13 cellular contexts compared by ENCODE assay signal in genomic region chr2:43057742-43058706, GRCh38.
DNase-seq lines count a peak whose midpoint lies in the region; ATAC-seq and TF ChIP-seq lines count a peak whose summit lies in the region.
"Had no signal": no experiment of that assay in that cellular context is flagged by ENCODE, and none has a peak within 500 bp of the region (broad histone marks: within the 10 kb centered on the region; RNA-seq: fewer than 3 reads in every experiment).

No MANE protein-coding gene starts in this region.

- H3K4me2 ChIP-seq in H9 (ENCODE audit: insufficient read depth, insufficient read length, low read length) (no peak overlapping the region), osteoblast (ENCODE audit: insufficient read depth, low read length) (no peak overlapping the region)

- H3K4ac ChIP-seq in H9 (ENCODE audit: low read depth, low read length) = no peak overlapping the region

- no peak overlapping the region for H3K14ac ChIP-seq in H9 (ENCODE audit: insufficient read depth, low read length)

- H2AK5ac ChIP-seq in H9 (ENCODE audit: insufficient read length, low read length) = no peak overlapping the region

- peak overlapping the region in 2 of 3 experiments; percentile 16 to 24; a peak in 3 of 7 replicates for H3K27ac Mint-ChIP-seq in H9
- peak overlapping the region; percentile 84 to 92 for H3K27ac Mint-ChIP-seq in effector memory CD8-positive, alpha-beta T cell
- H3K27ac Mint-ChIP-seq: activated B cell treated with CpG ODN at 0.5 μM for 24 hours had no signal

- peaks cover 3 to 5% (median 5%) of the 10 kb centered on the region in 3 experiments; a peak in 6 of 7 replicates for H3K36me3 Mint-ChIP-seq in H9 (ENCODE audit: insufficient read depth in 1 of 3, low read depth in 3 of 3)
- H3K36me3 Mint-ChIP-seq in effector memory CD8-positive, alpha-beta T cell (ENCODE audit: insufficient read depth) = peaks cover 9% of the 10 kb centered on the region

- no peak overlapping the region for H2AFZ ChIP-seq in H9 (ENCODE audit: low read length)
- no peak overlapping the region for H2AFZ ChIP-seq in osteoblast (ENCODE audit: low read length)

- H2BK20ac ChIP-seq in H9 (ENCODE audit: low read depth, low read length, poor library complexity, severe bottlenecking) = no peak overlapping the region

- no peak overlapping the region for H3K56ac ChIP-seq in H9 (ENCODE audit: insufficient read length, low read depth, low read length)

- no peak overlapping the region for H2BK12ac ChIP-seq in H9 (ENCODE audit: insufficient read length, low read depth, low read length)

- no peak overlapping the region for H3K18ac ChIP-seq in H9 (ENCODE audit: insufficient read length, low read depth, low read length)

- no peak overlapping the region for H2BK5ac ChIP-seq in H9 (ENCODE audit: insufficient read length, low read length)

- no peak overlapping the region for H3K23ac ChIP-seq in H9 (ENCODE audit: insufficient read length, low read depth, low read length)

- H4K8ac ChIP-seq in H9 (replicated peaks; ENCODE audit: insufficient read length, low read depth, low read length) = no peak overlapping the region

- H3K9me3 Mint-ChIP-seq in H9 = peaks cover 5 to 12% of the 10 kb centered on the region in 2 experiments
- no peaks in the 10 kb centered on the region for H3K9me3 Mint-ChIP-seq in effector memory CD8-positive, alpha-beta T cell

- H3T11ph ChIP-seq in H9 (ENCODE audit: low read length) = no peak overlapping the region

- no peak overlapping the region for H4K5ac ChIP-seq in H9 (ENCODE audit: insufficient read length, low read depth, low read length)

- H3K4me3 ChIP-seq in osteoblast (ENCODE audit: insufficient read depth, low read length) = no peak overlapping the region
- no peak overlapping the region for H3K4me3 ChIP-seq in uterus
- H3K4me3 ChIP-seq: transverse colon had no signal

- H3K23me2 ChIP-seq in H9 (ENCODE audit: insufficient read length, low read depth, low read length, poor library complexity, severe bottlenecking) = no peaks in the 10 kb centered on the region

- no peaks in the 10 kb centered on the region for H3K79me2 ChIP-seq in H9 (ENCODE audit: insufficient read depth, low read length)
- no peaks in the 10 kb centered on the region for H3K79me2 ChIP-seq in osteoblast (ENCODE audit: insufficient read depth, low read length)

- no CpG with 5 or more reads among the region's 20 CpGs for WGBS in H9 (ENCODE audit: extremely low coverage, insufficient read length, low lambda C conversion rate)

- DNase-seq in H9 = no peak
- DNase-seq in RWPE1 (ENCODE audit: low spot score) = no peak
- DNase-seq in effector memory CD8-positive, alpha-beta T cell = no peak
- peak; percentile 73 for DNase-seq in osteoblast (ENCODE audit: insufficient read length, low spot score, missing footprints)
- no peak for DNase-seq in inferior parietal cortex (ENCODE audit: extremely low spot score)
- no peak for DNase-seq in uterus
- DNase-seq in NCI-H128 (lab: John Stamatoyannopoulos, UW; ENCODE audit: unreplicated experiment) = no peak
- DNase-seq: activated B cell treated with CpG ODN at 0.5 μM for 24 hours; activated naive CD4-positive, alpha-beta T cell treated with anti-CD3 and anti-CD28 coated beads for 36 hours; Kasumi-1; transverse colon had no signal

- no peaks in the 10 kb centered on the region for H3K36me3 ChIP-seq in osteoblast (ENCODE audit: insufficient read depth, low read length)
- no peaks in the 10 kb centered on the region for H3K36me3 ChIP-seq in uterus
- H3K36me3 ChIP-seq: BE2C, transverse colon had no signal

- H3K79me1 ChIP-seq in H9 (ENCODE audit: insufficient read depth, low read depth, low read length, poor library complexity, severe bottlenecking) = no peaks in the 10 kb centered on the region

- TF ChIP-seq POLR2A in GM18505 (IDR thresholded peaks at IDR 0.05; ENCODE audit: borderline replicate concordance, extremely low read depth, insufficient read depth, insufficient read length) = no peak
- TF ChIP-seq POLR2A in uterus (IDR thresholded peaks at IDR 0.05) = no peak

- H3K27ac ChIP-seq in H9 (ENCODE audit: insufficient read length, low read depth, low read length) (no peak overlapping the region), RWPE1 (peak overlapping the region; percentile 89), osteoblast (ENCODE audit: low read depth, low read length) (no peak overlapping the region), uterus (no peak overlapping the region)

- H2BK120ac ChIP-seq in H9 (ENCODE audit: low read depth, low read length, poor library complexity, severe bottlenecking) = no peak overlapping the region

- CTCF ChIA-PET in RWPE1 (lab: Yijun Ruan, JAX) = no interaction called here

- no peak overlapping the region for H2BK15ac ChIP-seq in H9 (ENCODE audit: low read depth, low read length)

- peaks cover 1% of the 10 kb centered on the region; the same call in 1 of the 2 replicates for H3K27me3 Mint-ChIP-seq in H9 (ENCODE audit: low read depth)
- no peaks in the 10 kb centered on the region for H3K27me3 Mint-ChIP-seq in effector memory CD8-positive, alpha-beta T cell

- H4K20me1 ChIP-seq in H9 (ENCODE audit: control insufficient read depth, insufficient read depth, insufficient read length) = no peaks in the 10 kb centered on the region
- no peaks in the 10 kb centered on the region for H4K20me1 ChIP-seq in osteoblast (ENCODE audit: insufficient read depth, low read length)

- H3K27me3 ChIP-seq in H9 (ENCODE audit: insufficient read depth, low read length) = no peaks in the 10 kb centered on the region
- no peaks in the 10 kb centered on the region for H3K27me3 ChIP-seq in osteoblast (ENCODE audit: insufficient read depth, low read length)
- H3K27me3 ChIP-seq in uterus = no peaks in the 10 kb centered on the region
- H3K27me3 ChIP-seq: BE2C, transverse colon had no signal

- peak overlapping the region in 1 of 2 experiments; percentile 24; a peak in 1 of 5 replicates for H3K4me3 Mint-ChIP-seq in H9
- peak overlapping the region in 1 of 2 donors; percentile 59 for H3K4me3 Mint-ChIP-seq in effector memory CD8-positive, alpha-beta T cell
- H3K4me3 Mint-ChIP-seq: activated B cell treated with CpG ODN at 0.5 μM for 24 hours had no signal

- intact Hi-C loops in uterus (cut with DNase I; ENCODE audit: low total_unique reads) = no loop called here

- TF ChIP-seq CTCF in H9 (conservative IDR thresholded peaks at IDR 0.05) (no peak), RWPE1 (conservative IDR thresholded peaks at IDR 0.05; ENCODE audit: low read depth) (no peak), osteoblast (IDR thresholded peaks at IDR 0.05; ENCODE audit: extremely low read depth, low read depth, low read length) (no peak), uterus (IDR thresholded peaks at IDR 0.05) (no peak)

- no peak overlapping the region for H3K9ac ChIP-seq in H9 (ENCODE audit: extremely low read depth, insufficient read length, low read length)

- H3K4me1 ChIP-seq in H9 (ENCODE audit: insufficient read depth, low read length) = no peaks in the 10 kb centered on the region; the same call in 1 of the 2 replicates
- peaks cover 5% of the 10 kb centered on the region for H3K4me1 ChIP-seq in osteoblast (ENCODE audit: insufficient read depth, low read length)
- H3K4me1 ChIP-seq in uterus = no peaks in the 10 kb centered on the region

- no peak overlapping the region for H4K91ac ChIP-seq in H9 (ENCODE audit: insufficient read length, low read depth, low read length)

- POLR2A ChIA-PET in RWPE1 (lab: Yijun Ruan, JAX; ENCODE audit: low non-redundant PET) = no interaction called here

- peaks cover 13 to 25% of the 10 kb centered on the region in 2 experiments for H3K4me1 Mint-ChIP-seq in H9
- H3K4me1 Mint-ChIP-seq in effector memory CD8-positive, alpha-beta T cell (ENCODE audit: low read depth in 2 of 2) = peaks cover 19 to 25% of the 10 kb centered on the region in 2 donors

- H3K9me3 ChIP-seq in H9 (ENCODE audit: control insufficient read depth, low read depth, low read length) (no peaks in the 10 kb centered on the region), osteoblast (ENCODE audit: low read depth, low read length) (peaks cover 3% of the 10 kb centered on the region), uterus (peaks cover 0 to 6% of the 10 kb centered on the region in 2 donors)
- H3K9me3 ChIP-seq: BE2C had no signal

- ATAC-seq in effector memory CD8-positive, alpha-beta T cell (replicated peaks) = no peak
- no peak for ATAC-seq in GM18505 (IDR thresholded peaks at IDR 0.05; ENCODE audit: unreplicated experiment)
